ENCODE assay signal across 1 cellular context in genomic region chr21:45974073-45975016, GRCh38.
TF ChIP-seq lines count a peak whose summit lies in the region.

No MANE protein-coding gene starts in this region.

TF ChIP-seq in GM12878, 131 proteins besides CTCF, POLR2A, EP300 and RAD21 (continued from another document):
- TF ChIP-seq RELB (IDR thresholded peaks at IDR 0.05; ENCODE audit: low read depth) (no peak), PAX5 (IDR thresholded peaks at IDR 0.05; ENCODE audit: borderline replicate concordance, low read depth, low read length) (no peak), ATF2 (IDR thresholded peaks at IDR 0.05; ENCODE audit: low read length) (no peak)
